8 cellular contexts compared by ENCODE assay signal in genomic region chr22:22666307-22667091, GRCh38. TPM values are rescaled to one million over a fixed set of nuclear protein-coding genes. Genes with fewer than 3 reads are reported as not detected.
DNase-seq lines count a peak whose midpoint lies in the region; ATAC-seq and TF ChIP-seq lines count a peak whose summit lies in the region.

No MANE protein-coding gene starts in this region.

- peaks cover 21% of the 10 kb centered on the region for H3K9me3 ChIP-seq in MG63

- H3K27ac Mint-ChIP-seq in activated CD4-positive, alpha-beta T cell treated with anti-CD3 and anti-CD28 coated beads, Interleukin-2, amount 10 ng/mL, durations not matched to agents 24 days and 14 days = no peak overlapping the region
- H3K27ac Mint-ChIP-seq in brain = peak overlapping the region in 1 of 5 experiments; percentile 34

- H3K4me3 ChIP-seq in MG63 = no peak overlapping the region

- no peaks in the 10 kb centered on the region for H3K4me1 Mint-ChIP-seq in activated CD4-positive, alpha-beta T cell treated with anti-CD3 and anti-CD28 coated beads, Interleukin-2, amount 10 ng/mL, durations not matched to agents 24 days and 14 days
- no peaks in the 10 kb centered on the region for H3K4me1 Mint-ChIP-seq in brain

- ATAC-seq in HG02798 (IDR thresholded peaks at IDR 0.05; ENCODE audit: poor library complexity, unreplicated experiment) = no peak
- ATAC-seq in GM19395 (IDR thresholded peaks at IDR 0.05; ENCODE audit: unreplicated experiment) = no peak

- H3K27me3 ChIP-seq in MG63 = no peaks in the 10 kb centered on the region

- intact Hi-C loops in activated CD4-positive, alpha-beta T cell treated with anti-CD3 and anti-CD28 coated beads, Interleukin-2, amount 10 ng/mL, durations not matched to agents 24 days and 14 days (cut with micrococcal nuclease) = no loop called here

- peak; percentile 74 for DNase-seq in activated CD4-positive, alpha-beta T cell treated with anti-CD3 and anti-CD28 coated beads, Interleukin-2, amount 10 ng/mL, durations not matched to agents 24 days and 14 days
- no peak for DNase-seq in activated CD4-positive, alpha-beta T cell treated with anti-CD3 and anti-CD28 coated beads, Interleukin-2, amount 50 U/mL, for 1 hour
- DNase-seq in MG63 (peak; percentile 53), myocyte (ENCODE audit: low read depth) (peak; percentile 53), NCI-H128 (lab: John Stamatoyannopoulos, UW; ENCODE audit: unreplicated experiment) (no peak)

- H3K36me3 Mint-ChIP-seq in activated CD4-positive, alpha-beta T cell treated with anti-CD3 and anti-CD28 coated beads, Interleukin-2, amount 10 ng/mL, durations not matched to agents 24 days and 14 days (ENCODE audit: low read depth) = no peaks in the 10 kb centered on the region
- no peaks in the 10 kb centered on the region for H3K36me3 Mint-ChIP-seq in brain

- H3K27me3 Mint-ChIP-seq in activated CD4-positive, alpha-beta T cell treated with anti-CD3 and anti-CD28 coated beads, Interleukin-2, amount 10 ng/mL, durations not matched to agents 24 days and 14 days = peaks cover 16% of the 10 kb centered on the region
- H3K27me3 Mint-ChIP-seq in brain = peaks cover 16% of the 10 kb centered on the region

- no peak overlapping the region for H3K4me3 Mint-ChIP-seq in activated CD4-positive, alpha-beta T cell treated with anti-CD3 and anti-CD28 coated beads, Interleukin-2, amount 10 ng/mL, durations not matched to agents 24 days and 14 days
- H3K4me3 Mint-ChIP-seq in brain = no peak overlapping the region

- peak; percentile 52 to 55 for TF ChIP-seq CTCF in brain (conservative IDR thresholded peaks at IDR 0.05)

- no peaks in the 10 kb centered on the region for H3K9me3 Mint-ChIP-seq in activated CD4-positive, alpha-beta T cell treated with anti-CD3 and anti-CD28 coated beads, Interleukin-2, amount 10 ng/mL, durations not matched to agents 24 days and 14 days
- H3K9me3 Mint-ChIP-seq in brain = peaks cover 0 to 14% (median 6%) of the 10 kb centered on the region in 5 experiments

- no peaks in the 10 kb centered on the region for H3K36me3 ChIP-seq in MG63

RNA-seq across cellular contexts. Expression of gene GGTLC2, which starts 22.1 kb away (rescaled TPM):
- not detected in 2 replicates for total RNA-seq in activated CD4-positive, alpha-beta T cell treated with anti-CD3 and anti-CD28 coated beads, Interleukin-2, amount 10 ng/mL, durations not matched to agents 24 days and 14 days
- total RNA-seq in MG63 (2014; rRNA removed; shearing (Covaris generic); ENCODE audit: low replicate concordance) = not detected in 2 replicates
- not detected for polyA plus RNA-seq in brain (ENCODE audit: insufficient read depth, low read depth, low replicate concordance)
- not detected in 2 replicates for total RNA-seq in myocyte
- polyA plus RNA-seq in myocyte (2012) = not detected

Comparison
In these comparisons a context has a peak if more than half of its experiments do, and no peak if none do; other contexts are left out.
1. DNase-seq: peak in activated CD4-positive, alpha-beta T cell treated with anti-CD3 and anti-CD28 coated beads, Interleukin-2, amount 10 ng/mL, durations not matched to agents 24 days and 14 days (single experiment), MG63 (single experiment) and myocyte (single experiment); none in activated CD4-positive, alpha-beta T cell treated with anti-CD3 and anti-CD28 coated beads, Interleukin-2, amount 50 U/mL, for 1 hour (single experiment) and NCI-H128 (single experiment).